15 cellular contexts compared by ENCODE assay signal in genomic region chr15:40684381-40684780, GRCh38. TPM values are rescaled to one million over a fixed set of nuclear protein-coding genes. Genes with fewer than 3 reads are reported as not detected.
A peak's percentile ranks its signal among the peaks of the same experiment; 100 is the strongest.
DNase-seq lines count a peak whose midpoint lies in the region; ATAC-seq and TF ChIP-seq lines count a peak whose summit lies in the region.
"Had no signal": no experiment of that assay in that cellular context is flagged by ENCODE, and none has a peak within 500 bp of the region (broad histone marks: within the 10 kb centered on the region; RNA-seq: fewer than 3 reads in every experiment).

No MANE protein-coding gene starts in this region.

- no peaks in the 10 kb centered on the region for H3K36me3 ChIP-seq in mammary epithelial cell (ENCODE audit: insufficient read depth, low read length)
- H3K36me3 ChIP-seq in breast epithelium, result no peaks in the 10 kb centered on the region
- H3K36me3 ChIP-seq in CD8-positive, alpha-beta memory T cell (ENCODE audit: insufficient read depth, low read length), result no peaks in the 10 kb centered on the region

- no peaks in the 10 kb centered on the region for H3K9me3 ChIP-seq in mammary epithelial cell (replicated peaks; ENCODE audit: insufficient read depth, low read length)
- no peaks in the 10 kb centered on the region for H3K9me3 ChIP-seq in breast epithelium
- no peaks in the 10 kb centered on the region for H3K9me3 ChIP-seq in CD8-positive, alpha-beta memory T cell (ENCODE audit: low read length)

- H3K27me3 ChIP-seq in mammary epithelial cell (ENCODE audit: insufficient read depth, low read length) (no peaks in the 10 kb centered on the region), breast epithelium (no peaks in the 10 kb centered on the region)
- H3K27me3 ChIP-seq in CD8-positive, alpha-beta memory T cell (ENCODE audit: insufficient read depth, low read length, poor library complexity, severe bottlenecking), result no peaks in the 10 kb centered on the region

- dilution Hi-C loops in mammary epithelial cell (cut with HindIII; ENCODE audit: low sequenced_read_pairs), result no loop called here

- TF ChIP-seq POLR2A in breast epithelium (IDR thresholded peaks at IDR 0.05), result no peak

- H3K4me3 Mint-ChIP-seq in activated T-helper 17 cell treated with anti-CD3 and anti-CD28 coated beads, Interleukin-2, amount 50 U/mL, for 72 hours, result no peak overlapping the region
- no peak overlapping the region for H3K4me3 Mint-ChIP-seq in CD8-positive, alpha-beta memory T cell
- H3K4me3 Mint-ChIP-seq: CD4-positive, alpha-beta T cell; H9 had no signal

- no peaks in the 10 kb centered on the region for H3K79me2 ChIP-seq in mammary epithelial cell (ENCODE audit: insufficient read depth, low read length)

- CTCF ChIA-PET in mammary epithelial cell (lab: Charles Lee; ENCODE audit: low non-redundant PET), result no interaction called here
- CTCF ChIA-PET in CD8-positive, alpha-beta memory T cell (lab: Charles Lee), result interaction anchor here (1.7 kb wide), 1 partner anchor 98 kb away, joined by 7 read pairs; no protein-coding TSS in a partner anchor

- no peak overlapping the region for H3K9ac ChIP-seq in mammary epithelial cell (ENCODE audit: insufficient read depth, low read length)

- peaks cover under 1% of the 10 kb centered on the region for H3K36me3 Mint-ChIP-seq in activated T-helper 17 cell treated with anti-CD3 and anti-CD28 coated beads, Interleukin-2, amount 50 U/mL, for 72 hours (ENCODE audit: low read depth)
- peaks cover 0 to under 1% (median 0%) of the 10 kb centered on the region in 3 donors for H3K36me3 Mint-ChIP-seq in CD8-positive, alpha-beta memory T cell

- H3K27ac Mint-ChIP-seq in activated T-helper 17 cell treated with anti-CD3 and anti-CD28 coated beads, Interleukin-2, amount 50 U/mL, for 72 hours, result peak overlapping the region; percentile 54
- H3K27ac Mint-ChIP-seq in CD8-positive, alpha-beta memory T cell, result peak overlapping the region in 1 of 8 donors; percentile 68
- H3K27ac Mint-ChIP-seq: H9 had no signal

- no peak for TF ChIP-seq CTCF in mammary epithelial cell (conservative IDR thresholded peaks at IDR 0.05 in 1 of 2, IDR thresholded peaks at IDR 0.05 in 1 of 2; ENCODE audit: extremely low read depth in 1 of 2, insufficient read depth in 1 of 2, low read depth in 1 of 2, low read length in 2 of 2)
- TF ChIP-seq CTCF in breast epithelium (IDR thresholded peaks at IDR 0.05), result no peak

- no peak overlapping the region for H3K4me3 ChIP-seq in mammary epithelial cell (replicated peaks in 1 of 3; ENCODE audit: insufficient read depth in 1 of 3, low read depth in 2 of 3, low read length in 3 of 3)
- no peak overlapping the region for H3K4me3 ChIP-seq in breast epithelium
- no peak overlapping the region for H3K4me3 ChIP-seq in CD8-positive, alpha-beta memory T cell (ENCODE audit: low read length)

- H3K4me1 ChIP-seq in mammary epithelial cell (ENCODE audit: insufficient read depth, low read length) (peaks cover 8% of the 10 kb centered on the region), breast epithelium (no peaks in the 10 kb centered on the region)
- no peaks in the 10 kb centered on the region for H3K4me1 ChIP-seq in CD8-positive, alpha-beta memory T cell (ENCODE audit: insufficient read depth, low read length)

- no peak overlapping the region for H3K4me2 ChIP-seq in mammary epithelial cell (ENCODE audit: insufficient read depth, low read depth, low read length)

- no peaks in the 10 kb centered on the region for H3K9me3 Mint-ChIP-seq in activated T-helper 17 cell treated with anti-CD3 and anti-CD28 coated beads, Interleukin-2, amount 50 U/mL, for 72 hours
- H3K9me3 Mint-ChIP-seq in CD8-positive, alpha-beta memory T cell, result no peaks in the 10 kb centered on the region
- H3K9me3 Mint-ChIP-seq: CD4-positive, alpha-beta T cell had no signal

- no peak for ATAC-seq in activated T-helper 17 cell treated with anti-CD3 and anti-CD28 coated beads, Interleukin-2, amount 50 U/mL, for 72 hours (replicated peaks)
- no peak for ATAC-seq in HG02884 (IDR thresholded peaks at IDR 0.05; ENCODE audit: unreplicated experiment)

- intact Hi-C loops in mammary epithelial cell (cut with micrococcal nuclease), result no loop called here
- intact Hi-C loops in breast epithelium (cut with DNase I; ENCODE audit: low total_unique reads), result no loop called here

- in situ Hi-C loops in mammary epithelial cell (cut with MboI; ENCODE audit: low sequenced_read_pairs in 2 of 2), result no loop called here

- no TSS peak for BruUV-seq in mammary epithelial cell (replicated peaks; lab: Mats Ljungman, UMichigan)

- DNase-seq in mammary epithelial cell (peak; percentile 32), breast epithelium (ENCODE audit: low spot score in 2 of 2) (no peak), epithelial cell of prostate (ENCODE audit: low read depth, low spot score) (no peak)
- no peak for DNase-seq in CD8-positive, alpha-beta memory T cell
- DNase-seq in activated CD4-positive, CD25-positive, alpha-beta regulatory T cell (lab: John Stamatoyannopoulos, UW), result no peak
- DNase-seq: ACHN; C1 segment of cervical spinal cord; CD4-positive, alpha-beta T cell; COR-L47; DND-41; GDM1; GOT3; H9 had no signal

- POLR2A ChIA-PET in CD8-positive, alpha-beta memory T cell (lab: Charles Lee), result no interaction called here

- peak overlapping the region; percentile 10 for H2AFZ ChIP-seq in mammary epithelial cell (ENCODE audit: low read depth, low read length)

- H3K27ac ChIP-seq in mammary epithelial cell (ENCODE audit: insufficient read depth, low read depth, low read length) (no peak overlapping the region), breast epithelium (no peak overlapping the region), epithelial cell of prostate (peak overlapping the region; percentile 36)
- H3K27ac ChIP-seq in CD8-positive, alpha-beta memory T cell (ENCODE audit: low read depth, low read length), result no peak overlapping the region

- no peaks in the 10 kb centered on the region for H4K20me1 ChIP-seq in mammary epithelial cell (ENCODE audit: insufficient read depth, low read length)

- no peaks in the 10 kb centered on the region for H3K27me3 Mint-ChIP-seq in activated T-helper 17 cell treated with anti-CD3 and anti-CD28 coated beads, Interleukin-2, amount 50 U/mL, for 72 hours
- no peaks in the 10 kb centered on the region for H3K27me3 Mint-ChIP-seq in CD8-positive, alpha-beta memory T cell
- H3K27me3 Mint-ChIP-seq: CD4-positive, alpha-beta T cell had no signal

- H3K4me1 Mint-ChIP-seq in activated T-helper 17 cell treated with anti-CD3 and anti-CD28 coated beads, Interleukin-2, amount 50 U/mL, for 72 hours, result peaks cover under 1% of the 10 kb centered on the region
- peaks cover 0 to under 1% (median 0%) of the 10 kb centered on the region in 3 donors for H3K4me1 Mint-ChIP-seq in CD8-positive, alpha-beta memory T cell

RNA-seq across cellular contexts. Expression of gene RAD51, which starts 10.6 kb away (rescaled TPM):
- total RNA-seq in mammary epithelial cell (10 to 100 TPM in 1 of 2 donors, 1 to 10 TPM in 1; 1.5 to 22.6 TPM), breast epithelium (under 1 TPM in 1 of 3 donors, not detected in 2; 0.44 TPM)
- polyA plus RNA-seq in mammary epithelial cell, result 19.2 TPM
- polyA minus RNA-seq in mammary epithelial cell, result 26.6 TPM
- 10 to 100 TPM; 40.1 to 61.4 TPM for total RNA-seq in activated T-helper 17 cell treated with anti-CD3 and anti-CD28 coated beads, Interleukin-2, amount 50 U/mL, for 72 hours
- 10 to 100 TPM; 54.3 to 57.6 TPM for total RNA-seq in CD8-positive, alpha-beta memory T cell
- polyA plus RNA-seq in CD8-positive, alpha-beta memory T cell, result 1.7 TPM
